8 cellular contexts compared by ENCODE assay signal in genomic region chr7:87797798-87798403, GRCh38.
DNase-seq lines count a peak whose midpoint lies in the region; ATAC-seq and TF ChIP-seq lines count a peak whose summit lies in the region.

No MANE protein-coding gene starts in this region.

- no peaks in the 10 kb centered on the region for H3K9me3 ChIP-seq in SK-N-SH
- no peaks in the 10 kb centered on the region for H3K9me3 ChIP-seq in psoas muscle

- H3K4me2 ChIP-seq in SK-N-SH: no peak overlapping the region

- H3K27ac ChIP-seq in SK-N-SH (ENCODE audit: low read depth in 2 of 2, low read length in 1 of 2) (no peak overlapping the region), psoas muscle (no peak overlapping the region)

- no peak for TF ChIP-seq EP300 in SK-N-SH (IDR thresholded peaks at IDR 0.05; ENCODE audit: borderline replicate concordance in 1 of 2, low read depth in 1 of 2, low read length in 1 of 2)

- no peaks in the 10 kb centered on the region for H3K27me3 ChIP-seq in SK-N-SH (ENCODE audit: insufficient read depth)
- H3K27me3 ChIP-seq in psoas muscle (ENCODE audit: insufficient read depth in 3 of 3, low read length in 2 of 3): no peaks in the 10 kb centered on the region

- H2AFZ ChIP-seq in SK-N-SH (ENCODE audit: low read depth): peak overlapping the region; percentile 8; the same call in 1 of the 2 replicates

- H3K9ac ChIP-seq in SK-N-SH: no peak overlapping the region

- H3K79me2 ChIP-seq in SK-N-SH (ENCODE audit: insufficient read depth): no peaks in the 10 kb centered on the region

- intact Hi-C loops in psoas muscle (cut with DNase I): loop anchor here in 1 of 2 donors (5.0 kb wide), 2 partner anchors 89 to 319 kb away; no protein-coding TSS in a partner anchor

- no peaks in the 10 kb centered on the region for H4K20me1 ChIP-seq in SK-N-SH (ENCODE audit: insufficient read depth)

- POLR2A ChIA-PET in SK-N-SH (lab: Yijun Ruan, JAX): no interaction called here

- H3K4me3 ChIP-seq in AG10803 (ENCODE audit: low read length) (no peak overlapping the region), SK-N-SH (ENCODE audit: low read depth in 2 of 2, low read length in 1 of 2) (no peak overlapping the region; a peak in 1 of 4 replicates), psoas muscle (no peak overlapping the region)

- CTCF ChIA-PET in SK-N-SH (lab: Yijun Ruan, JAX): interaction anchor here (0.6 to 3.7 kb wide), 33 partner anchors 9 to 612 kb away, joined by 3 to 48 read pairs (median 4); partner anchors contain the start of genes ADAM22, DBF4 and SLC25A40

- H3K36me3 ChIP-seq in SK-N-SH (replicated peaks in 1 of 2; ENCODE audit: control insufficient read depth in 1 of 2, insufficient read depth in 2 of 2, low read length in 1 of 2): no peaks in the 10 kb centered on the region
- no peaks in the 10 kb centered on the region for H3K36me3 ChIP-seq in psoas muscle (ENCODE audit: insufficient read depth in 1 of 2, low read depth in 1 of 2)

- no peaks in the 10 kb centered on the region for H3F3A ChIP-seq in SK-N-SH (replicated peaks; ENCODE audit: insufficient read depth)

- ATAC-seq in GM18499 (IDR thresholded peaks at IDR 0.05; ENCODE audit: insufficient read depth, unreplicated experiment) (peak; percentile 95), HG02678 (IDR thresholded peaks at IDR 0.05; ENCODE audit: unreplicated experiment) (peak; percentile 95), psoas muscle (peak in 1 of 4 donors; percentile 67)

- no peaks in the 10 kb centered on the region for H3K9me2 ChIP-seq in SK-N-SH

- DNase-seq in AG10803 (ENCODE audit: low read depth) (peak; percentile 48), MV-4-11 (lab: John Stamatoyannopoulos, UW) (peak; percentile 20), SK-N-SH (peak; percentile 47), fibroblast of the conjunctiva (ENCODE audit: low read depth) (peak; percentile 21), psoas muscle (no peak)
- no peak for DNase-seq in stimulated activated CD4-positive, alpha-beta T cell treated with anti-CD3 and anti-CD28 coated beads, Interleukin-1b, Interleukin-23, amount 100 ng/mL, for 48 hours

- TF ChIP-seq RAD21 in SK-N-SH (IDR thresholded peaks at IDR 0.05; ENCODE audit: low read length): peak; percentile 96

- TF ChIP-seq CTCF in AG10803 (conservative IDR thresholded peaks at IDR 0.05; ENCODE audit: low read length) (peak; percentile 74), SK-N-SH (IDR thresholded peaks at IDR 0.05) (peak; percentile 80), psoas muscle (IDR thresholded peaks at IDR 0.05) (peak; percentile 48)

- H3K4me1 ChIP-seq in SK-N-SH (ENCODE audit: control insufficient read depth in 1 of 2, insufficient read depth in 2 of 2, low read depth in 1 of 2, low read length in 1 of 2): no peaks in the 10 kb centered on the region
- H3K4me1 ChIP-seq in psoas muscle: no peaks in the 10 kb centered on the region

- 13% methylated on average over 4 of the region's 4 CpGs for WGBS in SK-N-SH (ENCODE audit: low lambda C conversion rate)
- WGBS in psoas muscle, 3 donors: 4 to 5% (median 4%) methylated on average over 4 of the region's 4 CpGs

TF ChIP-seq in SK-N-SH, 30 proteins besides CTCF, POLR2A, EP300 and RAD21:
- TF ChIP-seq SMC3 (IDR thresholded peaks at IDR 0.05; ENCODE audit: low read depth, low read length) (peak; percentile 93), RCOR1 (IDR thresholded peaks at IDR 0.05; ENCODE audit: low read length) (no peak)

Comparison
In these comparisons a context has a peak if more than half of its experiments do, and no peak if none do; other contexts are left out.
1. DNase-seq: peak in AG10803 (single experiment), MV-4-11 (single experiment), SK-N-SH (single experiment) and fibroblast of the conjunctiva (single experiment); none in psoas muscle (0 of 2) and stimulated activated CD4-positive, alpha-beta T cell treated with anti-CD3 and anti-CD28 coated beads, Interleukin-1b, Interleukin-23, amount 100 ng/mL, for 48 hours (single experiment).
2. Peak in every context shown above with its lines, with median percentiles within 50 percentile points of each other: CTCF ChIP-seq.